ENCODE assay signal across 19 cellular contexts in the genomic region with DNA sequence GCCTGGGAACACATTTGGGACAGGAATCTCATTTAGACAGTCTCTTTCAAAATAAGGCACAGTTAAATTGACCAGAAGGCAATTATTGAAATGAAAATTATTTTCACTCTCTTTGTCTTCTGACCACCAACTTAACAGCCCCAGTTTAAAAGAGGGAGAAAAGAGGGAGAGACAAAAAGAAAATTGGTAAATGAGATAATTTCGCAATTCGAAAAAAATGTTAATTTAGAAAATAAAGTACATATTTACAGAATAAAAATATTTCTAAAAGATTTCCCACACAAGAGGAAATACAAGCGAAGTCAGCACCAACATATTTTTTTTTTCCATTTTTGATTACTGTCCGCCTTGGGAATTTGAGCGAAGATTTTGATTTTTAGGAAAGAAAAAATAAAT. TPM values are rescaled to one million over a fixed set of nuclear protein-coding genes. Genes with fewer than 3 reads are reported as not detected.
A peak's percentile ranks its signal among the peaks of the same experiment; 100 is the strongest.
DNase-seq lines count a peak whose midpoint lies in the region; ATAC-seq, FAIRE-seq and TF ChIP-seq lines count a peak whose summit lies in the region.
"Had no signal": no experiment of that assay in that cellular context is flagged by ENCODE, and none has a peak within 500 bp of the region (broad histone marks: within the 10 kb centered on the region; RNA-seq: fewer than 3 reads in every experiment).

No MANE protein-coding gene starts in this region.

- H3K4me3 ChIP-seq in mesenchymal stem cell (ENCODE audit: insufficient read depth in 1 of 2, low read depth in 1 of 2, low read length in 2 of 2) (no peak overlapping the region), OCI-LY7 (ENCODE audit: low read depth, low read length, poor library complexity, severe bottlenecking) (no peak overlapping the region)
- H3K4me3 ChIP-seq: uterus had no signal

- no peak overlapping the region for H3K18ac ChIP-seq in mesenchymal stem cell (ENCODE audit: low read depth in 1 of 2, low read length in 2 of 2)

- H3K27ac Mint-ChIP-seq in activated naive CD4-positive, alpha-beta T cell treated with anti-CD3 and anti-CD28 coated beads, Interleukin-2, amount 10 ng/mL, durations not matched to agents 7 days and 5 days = peak overlapping the region; percentile 58
- peak overlapping the region; percentile 24 for H3K27ac Mint-ChIP-seq in activated CD4-positive, alpha-beta memory T cell treated with anti-CD3 and anti-CD28 coated beads for 36 hours

- no peak for TF ChIP-seq CTCF in OCI-LY7 (conservative IDR thresholded peaks at IDR 0.05; ENCODE audit: low read length)

- H3K36me3 ChIP-seq in mesenchymal stem cell (ENCODE audit: control insufficient read depth in 1 of 2, insufficient read depth in 2 of 2, low read depth in 1 of 2, low read length in 2 of 2) (no peaks in the 10 kb centered on the region), OCI-LY7 (ENCODE audit: insufficient read depth, low read length) (no peaks in the 10 kb centered on the region)
- H3K36me3 ChIP-seq: stomach, uterus had no signal

- H2AFZ ChIP-seq in mesenchymal stem cell (ENCODE audit: low read depth, low read length) (no peak overlapping the region), OCI-LY7 (ENCODE audit: low read length) (no peak overlapping the region)

- H2BK12ac ChIP-seq in mesenchymal stem cell (ENCODE audit: low read length in 2 of 2) = no peak overlapping the region

- H3K27me3 ChIP-seq in mesenchymal stem cell (ENCODE audit: control insufficient read depth in 1 of 2, insufficient read depth in 1 of 2, low read length in 2 of 2) = peaks cover 85 to 96% of the 10 kb centered on the region in 2 experiments

- H3K9me2 ChIP-seq in OCI-LY7 (ENCODE audit: insufficient read depth, low read length) = no peaks in the 10 kb centered on the region

- no peak overlapping the region for H4K91ac ChIP-seq in mesenchymal stem cell (ENCODE audit: low read length)

- H3K4ac ChIP-seq in mesenchymal stem cell (ENCODE audit: low read depth in 1 of 2, low read length in 2 of 2) = no peak overlapping the region

- H3K9ac ChIP-seq in mesenchymal stem cell (ENCODE audit: low read length) = peak overlapping the region; percentile 8

- intact Hi-C loops in activated CD4-positive, alpha-beta memory T cell treated with anti-CD3 and anti-CD28 coated beads for 36 hours (cut with micrococcal nuclease) = loop anchor here (10.0 kb wide), 1 partner anchor 1795 kb away; no protein-coding TSS in a partner anchor
- intact Hi-C loops in OCI-LY7 (cut with micrococcal nuclease; ENCODE audit: unreplicated experiment) = loop anchor here (5.0 kb wide), 1 partner anchor 592 kb away; no protein-coding TSS in a partner anchor

- WGBS in mesenchymal stem cell = no CpG with 5 or more reads among the region's 5 CpGs

- H3K9me3 Mint-ChIP-seq in activated naive CD4-positive, alpha-beta T cell treated with anti-CD3 and anti-CD28 coated beads, Interleukin-2, amount 10 ng/mL, durations not matched to agents 7 days and 5 days = no peaks in the 10 kb centered on the region
- H3K9me3 Mint-ChIP-seq in activated CD4-positive, alpha-beta memory T cell treated with anti-CD3 and anti-CD28 coated beads for 36 hours = no peaks in the 10 kb centered on the region

- no peaks in the 10 kb centered on the region for H4K20me1 ChIP-seq in OCI-LY7 (ENCODE audit: insufficient read depth, low read length)

- H3K4me3 Mint-ChIP-seq in activated naive CD4-positive, alpha-beta T cell treated with anti-CD3 and anti-CD28 coated beads, Interleukin-2, amount 10 ng/mL, durations not matched to agents 7 days and 5 days = no peak overlapping the region
- peak overlapping the region; percentile 24 for H3K4me3 Mint-ChIP-seq in activated CD4-positive, alpha-beta memory T cell treated with anti-CD3 and anti-CD28 coated beads for 36 hours

- peaks cover 55% of the 10 kb centered on the region for H3K4me1 ChIP-seq in mesenchymal stem cell (ENCODE audit: control insufficient read depth, insufficient read depth, low read depth, low read length)
- H3K4me1 ChIP-seq in OCI-LY7 (ENCODE audit: insufficient read depth, low read length, poor library complexity, severe bottlenecking) = peaks cover 22% of the 10 kb centered on the region

- H3K23ac ChIP-seq in mesenchymal stem cell (ENCODE audit: low read length in 2 of 2) = no peak overlapping the region

- POLR2A ChIA-PET in activated CD4-positive, alpha-beta memory T cell treated with anti-CD3 and anti-CD28 coated beads for 36 hours (lab: Charles Lee) = interaction anchor here (0.6 kb wide), 1 partner anchor 315 kb away, joined by 3 read pairs; no protein-coding TSS in a partner anchor
- POLR2A ChIA-PET in OCI-LY7 (lab: Charles Lee) = interaction anchor here (0.6 kb wide), 1 partner anchor 937 kb away, joined by 3 read pairs; no protein-coding TSS in a partner anchor

- ATAC-seq in GM19035 (IDR thresholded peaks at IDR 0.05; ENCODE audit: unreplicated experiment) = no peak

- H2BK15ac ChIP-seq in mesenchymal stem cell (ENCODE audit: low read depth, poor library complexity, severe bottlenecking) = no peak overlapping the region

- H3K4me2 ChIP-seq in mesenchymal stem cell (ENCODE audit: low read length, poor library complexity, severe bottlenecking) (no peak overlapping the region), OCI-LY7 (ENCODE audit: low read length) (no peak overlapping the region)

- FAIRE-seq in HTR-8/SVneo (lab: Jason Lieb, UNC) = no peak

- no peak overlapping the region for H3K14ac ChIP-seq in mesenchymal stem cell (ENCODE audit: low read length in 2 of 2)

- no peaks in the 10 kb centered on the region for H3K79me1 ChIP-seq in mesenchymal stem cell (replicated peaks; ENCODE audit: low read length, poor library complexity, severe bottlenecking)

- H3K4me1 Mint-ChIP-seq in activated naive CD4-positive, alpha-beta T cell treated with anti-CD3 and anti-CD28 coated beads, Interleukin-2, amount 10 ng/mL, durations not matched to agents 7 days and 5 days = peaks cover 45% of the 10 kb centered on the region
- H3K4me1 Mint-ChIP-seq in activated CD4-positive, alpha-beta memory T cell treated with anti-CD3 and anti-CD28 coated beads for 36 hours (ENCODE audit: low read depth) = peaks cover 44% of the 10 kb centered on the region

- no peak overlapping the region for H2BK120ac ChIP-seq in mesenchymal stem cell (ENCODE audit: low read depth, low read length)

- BruUV-seq in OCI-LY7 (replicated peaks; lab: Mats Ljungman, UMichigan) = no TSS peak

- H3K79me2 ChIP-seq in OCI-LY7 (ENCODE audit: insufficient read depth, low read depth, low read length) = no peaks in the 10 kb centered on the region

- peaks cover 95% of the 10 kb centered on the region for H3K27me3 Mint-ChIP-seq in activated naive CD4-positive, alpha-beta T cell treated with anti-CD3 and anti-CD28 coated beads, Interleukin-2, amount 10 ng/mL, durations not matched to agents 7 days and 5 days
- peaks cover 60% of the 10 kb centered on the region for H3K27me3 Mint-ChIP-seq in activated CD4-positive, alpha-beta memory T cell treated with anti-CD3 and anti-CD28 coated beads for 36 hours

- no peak overlapping the region for H4K8ac ChIP-seq in mesenchymal stem cell (ENCODE audit: low read length)

- no peak overlapping the region for H2BK5ac ChIP-seq in mesenchymal stem cell (ENCODE audit: low read depth, low read length, poor library complexity, severe bottlenecking)

- no peak overlapping the region for H2AK5ac ChIP-seq in mesenchymal stem cell (ENCODE audit: low read length, severe bottlenecking)

- no peaks in the 10 kb centered on the region for H3K9me3 ChIP-seq in mesenchymal stem cell (ENCODE audit: control insufficient read depth, low read length)
- H3K9me3 ChIP-seq in OCI-LY7 (ENCODE audit: low read length) = no peaks in the 10 kb centered on the region
- H3K9me3 ChIP-seq: uterus had no signal

- H3K27ac ChIP-seq in mesenchymal stem cell (ENCODE audit: low read length, poor library complexity, severe bottlenecking) (no peak overlapping the region), OCI-LY7 (ENCODE audit: low read depth, low read length, poor library complexity, severe bottlenecking) (no peak overlapping the region)
- H3K27ac ChIP-seq: stomach, uterus had no signal

- DNase-seq in activated naive CD4-positive, alpha-beta T cell treated with anti-CD3 and anti-CD28 coated beads, Interleukin-2, amount 10 ng/mL, durations not matched to agents 7 days and 5 days = no peak
- no peak for DNase-seq in activated naive CD4-positive, alpha-beta T cell treated with Interleukin-2 at 50 U/mL for 16 hours
- DNase-seq in activated CD4-positive, alpha-beta memory T cell treated with anti-CD3 and anti-CD28 coated beads for 36 hours = no peak
- DNase-seq in mesenchymal stem cell (no peak), OCI-LY7 (ENCODE audit: low spot score) (no peak), HTR-8/SVneo (ENCODE audit: insufficient read length, low spot score) (no peak), NCI-H748 treated with DMSO at 0.1 percent for 48 hours (lab: John Stamatoyannopoulos, UW) (no peak)
- DNase-seq: effector CD8-positive, alpha-beta T cell; hippocampal formation; NCI-H146; SHP77 treated with DMSO at 0.1 percent for 48 hours; stimulated activated CD4-positive, alpha-beta T cell treated with anti-CD3 and anti-CD28 coated beads, Interleukin-15, amount 100 ng/mL, for 24 hours; stomach; uterus had no signal

- CTCF ChIA-PET in activated naive CD4-positive, alpha-beta T cell treated with anti-CD3 and anti-CD28 coated beads, Interleukin-2, amount 10 ng/mL, durations not matched to agents 7 days and 5 days (lab: Charles Lee) = interaction anchor here (1.5 kb wide), 1 partner anchor 769 kb away, joined by 3 read pairs; no protein-coding TSS in a partner anchor
- CTCF ChIA-PET in activated CD4-positive, alpha-beta memory T cell treated with anti-CD3 and anti-CD28 coated beads for 36 hours (lab: Charles Lee) = interaction anchor here (2.3 to 2.6 kb wide), 3 partner anchors 9 to 1313 kb away, joined by 8 to 18 read pairs (median 15); no protein-coding TSS in a partner anchor
- CTCF ChIA-PET in OCI-LY7 (lab: Charles Lee; ENCODE audit: unreplicated experiment) = no interaction called here

- peaks cover 5% of the 10 kb centered on the region for H3K36me3 Mint-ChIP-seq in activated naive CD4-positive, alpha-beta T cell treated with anti-CD3 and anti-CD28 coated beads, Interleukin-2, amount 10 ng/mL, durations not matched to agents 7 days and 5 days
- H3K36me3 Mint-ChIP-seq in activated CD4-positive, alpha-beta memory T cell treated with anti-CD3 and anti-CD28 coated beads for 36 hours = no peaks in the 10 kb centered on the region

RNA-seq across cellular contexts. Expression of a gene that starts 4.8 kb away (rescaled TPM):
- total RNA-seq in activated CD4-positive, alpha-beta memory T cell treated with anti-CD3 and anti-CD28 coated beads for 36 hours = not detected
- polyA plus RNA-seq in mesenchymal stem cell (2013, experiment 1 of 2) = not detected
- not detected for polyA plus RNA-seq in mesenchymal stem cell (2013, experiment 2 of 2)
- total RNA-seq in OCI-LY7 (2014; rRNA removed; shearing (Covaris generic)) = not detected in 2 replicates
- not detected in 2 replicates for total RNA-seq in OCI-LY7 (2022)
- total RNA-seq: cardiac septum, renal cortical epithelial cell, stomach, uterus had no signal
- polyA plus RNA-seq: adipose tissue, AG04450, stomach had no signal

RNA-seq across cellular contexts. Expression of a gene that starts 56.0 kb away (rescaled TPM):
- total RNA-seq in activated CD4-positive, alpha-beta memory T cell treated with anti-CD3 and anti-CD28 coated beads for 36 hours = 10 to 100 TPM; 12.4 to 12.9 TPM
- polyA plus RNA-seq in mesenchymal stem cell (2013, experiment 1 of 2) = 16.9 TPM
- polyA plus RNA-seq in mesenchymal stem cell (2013, experiment 2 of 2) = 16.7 TPM
- 6.1 and 11.8 TPM in 2 replicates for total RNA-seq in OCI-LY7 (2014; rRNA removed; shearing (Covaris generic))
- total RNA-seq in OCI-LY7 (2022) = 10.6 and 13.0 TPM in 2 replicates
